ENCODE assay signal across 21 cellular contexts in genomic region chr16:65012357-65012756, GRCh38.
DNase-seq lines count a peak whose midpoint lies in the region; ATAC-seq, FAIRE-seq and TF ChIP-seq lines count a peak whose summit lies in the region.
"Had no signal": no experiment of that assay in that cellular context is flagged by ENCODE, and none has a peak within 500 bp of the region (broad histone marks: within the 10 kb centered on the region; RNA-seq: fewer than 3 reads in every experiment).

No MANE protein-coding gene starts in this region.

- H3K27me3 Mint-ChIP-seq in astrocyte (ENCODE audit: low read depth, unreplicated experiment), result no peaks in the 10 kb centered on the region
- H3K27me3 Mint-ChIP-seq in activated naive CD8-positive, alpha-beta T cell treated with anti-CD3 and anti-CD28 coated beads for 36 hours, result no peaks in the 10 kb centered on the region
- H3K27me3 Mint-ChIP-seq: activated CD8-positive, alpha-beta T cell treated with anti-CD3 and anti-CD28 coated beads for 36 hours; activated naive CD4-positive, alpha-beta T cell treated with anti-CD3 and anti-CD28 coated beads, Interleukin-2, amount 50 U/mL, for 24 hours; activated T-cell treated with anti-CD3 and anti-CD28 coated beads, Interleukin-2, amount 50 U/mL, for 24 hours; naive thymus-derived CD4-positive, alpha-beta T cell; T-helper 17 cell had no signal

- no peaks in the 10 kb centered on the region for H3K9me3 ChIP-seq in astrocyte (ENCODE audit: insufficient read depth, low read depth, low read length)
- H3K9me3 ChIP-seq: esophagus muscularis mucosa had no signal

- H3K4me1 ChIP-seq in astrocyte (ENCODE audit: insufficient read depth, low read length), result peaks cover 23% of the 10 kb centered on the region
- H3K4me1 ChIP-seq: esophagus muscularis mucosa had no signal

- no peak overlapping the region for H3K4me3 Mint-ChIP-seq in astrocyte (ENCODE audit: unreplicated experiment)
- H3K4me3 Mint-ChIP-seq in activated naive CD8-positive, alpha-beta T cell treated with anti-CD3 and anti-CD28 coated beads for 36 hours, result no peak overlapping the region
- H3K4me3 Mint-ChIP-seq: activated CD8-positive, alpha-beta T cell treated with anti-CD3 and anti-CD28 coated beads for 36 hours; activated naive CD4-positive, alpha-beta T cell treated with anti-CD3 and anti-CD28 coated beads, Interleukin-2, amount 50 U/mL, for 24 hours; activated T-cell treated with anti-CD3 and anti-CD28 coated beads, Interleukin-2, amount 50 U/mL, for 24 hours; naive thymus-derived CD4-positive, alpha-beta T cell; T-helper 17 cell had no signal

- DNase-seq in GM04504 (ENCODE audit: low read depth) (peak; percentile 47), astrocyte (ENCODE audit: low read depth) (peak; percentile 85), hepatic stellate cell (ENCODE audit: low spot score) (peak; percentile 29), stromal cell of bone marrow (ENCODE audit: low read depth) (peak; percentile 58), SIG-M5 treated with dmso at 0.1 percent for 504 hours (lab: John Stamatoyannopoulos, UW; ENCODE audit: unreplicated experiment) (no peak)
- DNase-seq in activated naive CD8-positive, alpha-beta T cell treated with anti-CD3 and anti-CD28 coated beads for 36 hours, result no peak
- DNase-seq: activated CD8-positive, alpha-beta T cell treated with anti-CD3 and anti-CD28 coated beads for 36 hours; activated T-cell treated with anti-CD3 and anti-CD28 coated beads, Interleukin-2, amount 50 U/mL, for 24 hours; kidney; naive thymus-derived CD4-positive, alpha-beta T cell; NCI-H2029; NCI-H446 treated with DMSO at 0.1 percent for 48 hours; stimulated activated CD4-positive, alpha-beta T cell treated with anti-CD3 and anti-CD28 coated beads, Interleukin-12 subunit alpha, Interleukin-12 subunit beta, amount 100 ng/mL, for 4 hours; T-helper 17 cell had no signal

- H4K20me1 ChIP-seq in astrocyte (ENCODE audit: insufficient read depth, low read length), result peaks cover 69% of the 10 kb centered on the region

- no peak overlapping the region for H2AFZ ChIP-seq in astrocyte (ENCODE audit: low read depth, low read length)
- H2AFZ ChIP-seq: hepatocyte had no signal

- TF ChIP-seq CTCF in astrocyte (IDR thresholded peaks at IDR 0.05; ENCODE audit: insufficient read depth, low read depth, low read length), result no peak

- peaks cover 15% of the 10 kb centered on the region for H3K36me3 ChIP-seq in astrocyte (ENCODE audit: insufficient read depth, low read length)
- H3K36me3 ChIP-seq: esophagus muscularis mucosa had no signal

- peaks cover 1% of the 10 kb centered on the region for H3K9me3 Mint-ChIP-seq in astrocyte (ENCODE audit: unreplicated experiment)
- H3K9me3 Mint-ChIP-seq in activated naive CD8-positive, alpha-beta T cell treated with anti-CD3 and anti-CD28 coated beads for 36 hours, result peaks cover 3% of the 10 kb centered on the region

- H3K4me1 Mint-ChIP-seq in astrocyte (ENCODE audit: low read depth, unreplicated experiment), result peaks cover 9% of the 10 kb centered on the region
- H3K4me1 Mint-ChIP-seq in activated naive CD8-positive, alpha-beta T cell treated with anti-CD3 and anti-CD28 coated beads for 36 hours, result no peaks in the 10 kb centered on the region
- H3K4me1 Mint-ChIP-seq: activated naive CD4-positive, alpha-beta T cell treated with anti-CD3 and anti-CD28 coated beads, Interleukin-2, amount 50 U/mL, for 24 hours; naive thymus-derived CD4-positive, alpha-beta T cell; T-helper 17 cell had no signal

- peak overlapping the region; percentile 51 for H3K4me2 ChIP-seq in astrocyte (ENCODE audit: low read length)
- H3K4me2 ChIP-seq: hepatocyte had no signal

- FAIRE-seq in astrocyte (lab: Jason Lieb, UNC), result peak; percentile 93
- FAIRE-seq: GM18507, H1, kidney had no signal

- ATAC-seq in HG03565 (IDR thresholded peaks at IDR 0.05; ENCODE audit: unreplicated experiment), result no peak
- ATAC-seq: activated CD8-positive, alpha-beta T cell treated with anti-CD3 and anti-CD28 coated beads for 36 hours; naive thymus-derived CD4-positive, alpha-beta T cell; Right ventricle myocardium inferior; T-helper 17 cell had no signal

- H3K79me2 ChIP-seq in astrocyte (ENCODE audit: insufficient read depth, low read length), result peaks cover 85% of the 10 kb centered on the region

- H3K4me3 ChIP-seq in astrocyte (ENCODE audit: insufficient read depth, low read depth, low read length), result no peak overlapping the region
- H3K4me3 ChIP-seq: esophagus muscularis mucosa, hepatocyte had no signal

- no peak overlapping the region for H3K27ac Mint-ChIP-seq in astrocyte (ENCODE audit: unreplicated experiment)
- no peak overlapping the region for H3K27ac Mint-ChIP-seq in activated naive CD8-positive, alpha-beta T cell treated with anti-CD3 and anti-CD28 coated beads for 36 hours
- H3K27ac Mint-ChIP-seq: activated CD8-positive, alpha-beta T cell treated with anti-CD3 and anti-CD28 coated beads for 36 hours; activated naive CD4-positive, alpha-beta T cell treated with anti-CD3 and anti-CD28 coated beads, Interleukin-2, amount 50 U/mL, for 24 hours; activated T-cell treated with anti-CD3 and anti-CD28 coated beads, Interleukin-2, amount 50 U/mL, for 24 hours; naive thymus-derived CD4-positive, alpha-beta T cell; T-helper 17 cell had no signal

- H3K36me3 Mint-ChIP-seq in astrocyte (ENCODE audit: low read depth, unreplicated experiment), result peaks cover 21% of the 10 kb centered on the region
- H3K36me3 Mint-ChIP-seq in activated naive CD8-positive, alpha-beta T cell treated with anti-CD3 and anti-CD28 coated beads for 36 hours, result no peaks in the 10 kb centered on the region
- H3K36me3 Mint-ChIP-seq: activated naive CD4-positive, alpha-beta T cell treated with anti-CD3 and anti-CD28 coated beads, Interleukin-2, amount 50 U/mL, for 24 hours had no signal

- H3K27ac ChIP-seq in astrocyte (ENCODE audit: low read depth, low read length), result peak overlapping the region; percentile 79
- H3K27ac ChIP-seq: esophagus muscularis mucosa, hepatocyte had no signal

- H3K9ac ChIP-seq in astrocyte (ENCODE audit: low read length), result peak overlapping the region; percentile 45

- no peaks in the 10 kb centered on the region for H3K27me3 ChIP-seq in astrocyte (ENCODE audit: insufficient read depth, low read length)
- H3K27me3 ChIP-seq: esophagus muscularis mucosa, hepatocyte had no signal

Comparison
In these comparisons a context has a peak if more than half of its experiments do, and no peak if none do; other contexts are left out.
1. DNase-seq: peak in GM04504 (single experiment), astrocyte (single experiment), hepatic stellate cell (single experiment) and stromal cell of bone marrow (single experiment); none in SIG-M5 treated with dmso at 0.1 percent for 504 hours (single experiment) and activated naive CD8-positive, alpha-beta T cell treated with anti-CD3 and anti-CD28 coated beads for 36 hours (single experiment).